In genomic region chr7:44325811-44326241, GRCh38 we compare ENCODE assay signal across 10 cellular contexts. TPM values are rescaled to one million over a fixed set of nuclear protein-coding genes. Genes with fewer than 3 reads are reported as not detected.
DNase-seq lines count a peak whose midpoint lies in the region; ATAC-seq and TF ChIP-seq lines count a peak whose summit lies in the region.
"Had no signal": no experiment of that assay in that cellular context is flagged by ENCODE, and none has a peak within 500 bp of the region (broad histone marks: within the 10 kb centered on the region; RNA-seq: fewer than 3 reads in every experiment).

No MANE protein-coding gene starts in this region.

- no TSS peak for BruUV-seq in Calu3 (replicated peaks; lab: Mats Ljungman, UMichigan)

- peak overlapping the region; percentile 65 for H3K4me3 Mint-ChIP-seq in Calu3 (ENCODE audit: low read depth, unreplicated experiment)
- H3K4me3 Mint-ChIP-seq in activated naive CD8-positive, alpha-beta T cell treated with anti-CD3 and anti-CD28 coated beads, Interleukin-2, amount 50 U/mL, for 24 hours, result peak overlapping the region; percentile 75

- no peak for TF ChIP-seq CTCF in Calu3 (IDR thresholded peaks at IDR 0.05; ENCODE audit: unreplicated experiment)

- in situ Hi-C loops in HAP-1 (cut with MboI; ENCODE audit: low sequenced_read_pairs), result no loop called here

- DNase-seq in Calu3 (no peak), NCI-H1092 (lab: John Stamatoyannopoulos, UW) (peak; percentile 67), myocyte (ENCODE audit: low read depth) (peak; percentile 40), HAP-1 (ENCODE audit: low spot score in 2 of 2) (no peak), kidney glomerular epithelial cell (lab: John Stamatoyannopoulos, UW) (no peak)
- DNase-seq in activated naive CD8-positive, alpha-beta T cell treated with anti-CD3 and anti-CD28 coated beads, Interleukin-2, amount 50 U/mL, for 24 hours, result no peak

- peak; percentile 33 for ATAC-seq in activated naive CD8-positive, alpha-beta T cell treated with anti-CD3 and anti-CD28 coated beads, Interleukin-2, amount 50 U/mL, for 24 hours
- ATAC-seq in HG02981 (IDR thresholded peaks at IDR 0.05; ENCODE audit: unreplicated experiment), result no peak
- no peak for ATAC-seq in HG02885 (IDR thresholded peaks at IDR 0.05; ENCODE audit: poor library complexity, unreplicated experiment)
- ATAC-seq: GM12878 had no signal

- H3K9me3 ChIP-seq in HAP-1, result no peaks in the 10 kb centered on the region
- H3K9me3 ChIP-seq: adrenal gland had no signal

- no peaks in the 10 kb centered on the region for H3K4me1 Mint-ChIP-seq in Calu3 (ENCODE audit: low read depth, unreplicated experiment)
- H3K4me1 Mint-ChIP-seq in activated naive CD8-positive, alpha-beta T cell treated with anti-CD3 and anti-CD28 coated beads, Interleukin-2, amount 50 U/mL, for 24 hours, result peaks cover 7% of the 10 kb centered on the region

- peaks cover 6% of the 10 kb centered on the region for H3K36me3 Mint-ChIP-seq in Calu3 (ENCODE audit: insufficient read depth, unreplicated experiment)
- no peaks in the 10 kb centered on the region for H3K36me3 Mint-ChIP-seq in activated naive CD8-positive, alpha-beta T cell treated with anti-CD3 and anti-CD28 coated beads, Interleukin-2, amount 50 U/mL, for 24 hours (ENCODE audit: low read depth)

- no peaks in the 10 kb centered on the region for H3K4me1 ChIP-seq in HAP-1
- H3K4me1 ChIP-seq: adrenal gland had no signal

- H3K36me3 ChIP-seq in HAP-1 (replicated peaks), result no peaks in the 10 kb centered on the region
- H3K36me3 ChIP-seq: adrenal gland had no signal

- no peak overlapping the region for H3K27ac Mint-ChIP-seq in Calu3 (ENCODE audit: unreplicated experiment)
- no peak overlapping the region for H3K27ac Mint-ChIP-seq in activated naive CD8-positive, alpha-beta T cell treated with anti-CD3 and anti-CD28 coated beads, Interleukin-2, amount 50 U/mL, for 24 hours

- no peak overlapping the region for H3K4me3 ChIP-seq in HAP-1
- H3K4me3 ChIP-seq: adrenal gland, GM12878 had no signal

- H3K27me3 Mint-ChIP-seq in Calu3 (ENCODE audit: unreplicated experiment), result peaks cover 89% of the 10 kb centered on the region
- peaks cover 36% of the 10 kb centered on the region for H3K27me3 Mint-ChIP-seq in activated naive CD8-positive, alpha-beta T cell treated with anti-CD3 and anti-CD28 coated beads, Interleukin-2, amount 50 U/mL, for 24 hours

- intact Hi-C loops in Calu3 (cut with micrococcal nuclease; ENCODE audit: unreplicated experiment), result no loop called here

- H3K27me3 ChIP-seq in HAP-1 (ENCODE audit: low read depth), result peaks cover 20% of the 10 kb centered on the region

- CTCF ChIA-PET in Calu3 (lab: Charles Lee), result no interaction called here

- no peaks in the 10 kb centered on the region for H3K9me3 Mint-ChIP-seq in Calu3 (ENCODE audit: low read depth, unreplicated experiment)
- no peaks in the 10 kb centered on the region for H3K9me3 Mint-ChIP-seq in activated naive CD8-positive, alpha-beta T cell treated with anti-CD3 and anti-CD28 coated beads, Interleukin-2, amount 50 U/mL, for 24 hours

RNA-seq across cellular contexts. Expression of gene CAMK2B, which starts 0.4 kb away (rescaled TPM):
- total RNA-seq in Calu3 (2022) (0.12 TPM in 1 of 2 replicates, not detected in the other), myocyte (31.8 and 34.0 TPM in 2 replicates)
- polyA plus RNA-seq in myocyte (2012), result 5.9 TPM

Comparison
In these comparisons a context has a peak if more than half of its experiments do, and no peak if none do; other contexts are left out.
1. DNase-seq: peak in NCI-H1092 (single experiment) and myocyte (single experiment); none in Calu3 (single experiment), activated naive CD8-positive, alpha-beta T cell treated with anti-CD3 and anti-CD28 coated beads, Interleukin-2, amount 50 U/mL, for 24 hours (single experiment), HAP-1 (0 of 2) and kidney glomerular epithelial cell (single experiment).
2. RNA of gene CAMK2B, which starts 0.4 kb away (total RNA-seq): 31.8 to 34.0 TPM in myocyte; 0.12 TPM in Calu3; every median in the first group is over 10 times any median in the second.